ENCODE assay signal across 16 cellular contexts in the genomic region with DNA sequence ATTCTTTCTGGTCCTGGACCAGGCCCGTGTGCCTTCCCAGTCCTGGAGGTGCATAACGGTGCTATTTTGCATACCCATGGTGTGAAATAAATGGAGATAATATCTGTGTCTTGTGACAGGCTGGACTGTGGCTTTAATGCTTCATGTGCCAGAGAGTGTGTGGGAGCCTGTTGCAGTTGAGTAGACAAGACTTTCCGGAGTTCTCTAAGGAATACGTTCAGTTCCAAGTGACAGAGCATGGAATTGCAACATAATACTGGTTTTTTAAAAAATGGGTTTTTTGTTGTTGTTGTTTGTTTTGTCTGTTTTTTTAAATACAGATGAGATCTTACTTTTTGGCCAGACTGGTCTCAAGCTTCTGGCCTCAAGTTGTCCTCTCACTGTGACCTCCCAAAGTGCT.
DNase-seq lines count a peak whose midpoint lies in the region; ATAC-seq and TF ChIP-seq lines count a peak whose summit lies in the region.
"Had no signal": no experiment of that assay in that cellular context is flagged by ENCODE, and none has a peak within 500 bp of the region (broad histone marks: within the 10 kb centered on the region; RNA-seq: fewer than 3 reads in every experiment).

No MANE protein-coding gene starts in this region.

- no peaks in the 10 kb centered on the region for H3K27me3 ChIP-seq in mammary epithelial cell (ENCODE audit: insufficient read depth, low read length)

- 73% methylated on average over 3 of the region's 4 CpGs for WGBS in mammary epithelial cell (ENCODE audit: low coverage, missing lambda C conversion rate)

- DNase-seq in Caki2 (ENCODE audit: low read depth) (peak; percentile 42), OCI-M1 (lab: John Stamatoyannopoulos, UW) (peak; percentile 18), fibroblast of pulmonary artery (ENCODE audit: low read depth) (peak; percentile 58), renal cortical epithelial cell (ENCODE audit: low read depth) (peak; percentile 83), NCI-H345 treated with DMSO at 0.1 percent for 48 hours (lab: John Stamatoyannopoulos, UW; ENCODE audit: unreplicated experiment) (no peak), NCI-H1694 (lab: John Stamatoyannopoulos, UW) (no peak), mammary epithelial cell (no peak)
- DNase-seq: 8988T; ACHN; Calu3; CD4-positive, CD25-positive, alpha-beta regulatory T cell; DMS 273 treated with DMSO at 0.1 percent for 48 hours; GM23248; H7 had no signal

- CTCF ChIA-PET in mammary epithelial cell (lab: Charles Lee; ENCODE audit: low non-redundant PET) = no interaction called here

- no peak for ATAC-seq in GM21367 (IDR thresholded peaks at IDR 0.05; ENCODE audit: unreplicated experiment)

- H3K9me3 ChIP-seq in mammary epithelial cell (replicated peaks; ENCODE audit: insufficient read depth, low read length) = no peaks in the 10 kb centered on the region
- H3K9me3 ChIP-seq: BLaER1 treated with 17β-estradiol and CSF1 and Interleukin-3, amounts not matched to agents 10 nM and 100 nM had no signal

- no TSS peak for BruUV-seq in mammary epithelial cell (replicated peaks; lab: Mats Ljungman, UMichigan)

- TF ChIP-seq CTCF in fibroblast of pulmonary artery (IDR thresholded peaks at IDR 0.05; ENCODE audit: low read length, missing control alignments) = no peak
- TF ChIP-seq CTCF in mammary epithelial cell (conservative IDR thresholded peaks at IDR 0.05 in 1 of 2, IDR thresholded peaks at IDR 0.05 in 1 of 2; ENCODE audit: extremely low read depth in 1 of 2, insufficient read depth in 1 of 2, low read depth in 1 of 2, low read length in 2 of 2) = no peak

- no peaks in the 10 kb centered on the region for H3K36me3 ChIP-seq in mammary epithelial cell (ENCODE audit: insufficient read depth, low read length)
- H3K36me3 ChIP-seq: BLaER1 treated with 17β-estradiol and CSF1 and Interleukin-3, amounts not matched to agents 10 nM and 100 nM had no signal

- no peaks in the 10 kb centered on the region for H3K79me2 ChIP-seq in mammary epithelial cell (ENCODE audit: insufficient read depth, low read length)

- no peak overlapping the region for H3K27ac ChIP-seq in mammary epithelial cell (ENCODE audit: insufficient read depth, low read depth, low read length)
- H3K27ac ChIP-seq: BLaER1 treated with 17β-estradiol and CSF1 and Interleukin-3, amounts not matched to agents 10 nM and 100 nM; GM23248 had no signal

- dilution Hi-C loops in mammary epithelial cell (cut with HindIII; ENCODE audit: low sequenced_read_pairs) = no loop called here

- H3K9ac ChIP-seq in mammary epithelial cell (ENCODE audit: insufficient read depth, low read length) = no peak overlapping the region
- H3K9ac ChIP-seq: BLaER1 treated with 17β-estradiol and CSF1 and Interleukin-3, amounts not matched to agents 10 nM and 100 nM; GM23248 had no signal

- no peaks in the 10 kb centered on the region for H4K20me1 ChIP-seq in mammary epithelial cell (ENCODE audit: insufficient read depth, low read length)

- no peak overlapping the region for H3K4me3 ChIP-seq in fibroblast of pulmonary artery (replicated peaks; ENCODE audit: low read depth, low read length)
- no peak overlapping the region for H3K4me3 ChIP-seq in mammary epithelial cell (replicated peaks in 1 of 3; ENCODE audit: insufficient read depth in 1 of 3, low read depth in 2 of 3, low read length in 3 of 3)
- H3K4me3 ChIP-seq: BLaER1 treated with 17β-estradiol and CSF1 and Interleukin-3, amounts not matched to agents 10 nM and 100 nM; GM23248 had no signal

- H3K4me2 ChIP-seq in mammary epithelial cell (ENCODE audit: insufficient read depth, low read depth, low read length) = no peak overlapping the region
- H3K4me2 ChIP-seq: BLaER1 treated with 17β-estradiol and CSF1 and Interleukin-3, amounts not matched to agents 10 nM and 100 nM had no signal

- intact Hi-C loops in mammary epithelial cell (cut with micrococcal nuclease) = no loop called here

- in situ Hi-C loops in Caki2 (cut with HindIII; ENCODE audit: low pct_unique_long_range_greater_than_20kb, low sequenced_read_pairs) (no loop called here), mammary epithelial cell (cut with MboI; ENCODE audit: low sequenced_read_pairs in 2 of 2) (no loop called here)

- peaks cover 6% of the 10 kb centered on the region for H3K4me1 ChIP-seq in mammary epithelial cell (ENCODE audit: insufficient read depth, low read length)

- no peak overlapping the region for H2AFZ ChIP-seq in mammary epithelial cell (ENCODE audit: low read depth, low read length)
- H2AFZ ChIP-seq: GM23248 had no signal

Comparison
In these comparisons a context has a peak if more than half of its experiments do, and no peak if none do; other contexts are left out.
1. DNase-seq: peak in Caki2 (single experiment), OCI-M1 (single experiment), fibroblast of pulmonary artery (single experiment) and renal cortical epithelial cell (single experiment); none in NCI-H345 treated with DMSO at 0.1 percent for 48 hours (single experiment), NCI-H1694 (single experiment) and mammary epithelial cell (single experiment).